In genomic region chr6:17202526-17202925, GRCh38 we compare ENCODE assay signal across 2 cellular contexts.
TF ChIP-seq lines count a peak whose summit lies in the region.

No MANE protein-coding gene starts in this region.

TF ChIP-seq in GM23338, 12 proteins besides CTCF, POLR2A, EP300 and RAD21:
- TF ChIP-seq REST (IDR thresholded peaks at IDR 0.05; ENCODE audit: unreplicated experiment) (no peak), EZH2phosphoT487 (IDR thresholded peaks at IDR 0.05; ENCODE audit: unreplicated experiment) (no peak), ZNF114 (CRISPR knock-in tag; IDR thresholded peaks at IDR 0.05) (no peak), ZNF462 (CRISPR knock-in tag; IDR thresholded peaks at IDR 0.05) (no peak), ZNF331 (CRISPR knock-in tag; IDR thresholded peaks at IDR 0.05; ENCODE audit: low read depth) (no peak), STAT1 (IDR thresholded peaks at IDR 0.05; ENCODE audit: unreplicated experiment) (no peak), NANOG (IDR thresholded peaks at IDR 0.05; ENCODE audit: borderline replicate concordance) (no peak), POLR2AphosphoS5 (IDR thresholded peaks at IDR 0.05; ENCODE audit: low read depth) (no peak), ETS1 (IDR thresholded peaks at IDR 0.05) (no peak), CREB1 (CRISPR knock-in tag; IDR thresholded peaks at IDR 0.05; ENCODE audit: low read depth) (no peak), EZH2 (IDR thresholded peaks at IDR 0.05; ENCODE audit: low read depth, unreplicated experiment) (no peak), JUNB (IDR thresholded peaks at IDR 0.05; ENCODE audit: unreplicated experiment) (no peak)

TF ChIP-seq in SK-N-SH, 30 proteins besides CTCF, POLR2A, EP300 and RAD21 (continued from another document):
- TF ChIP-seq NRF1 (IDR thresholded peaks at IDR 0.05; ENCODE audit: low read depth, low read length) (no peak), NFIC (IDR thresholded peaks at IDR 0.05; ENCODE audit: borderline replicate concordance) (no peak), YY1 (IDR thresholded peaks at IDR 0.05; ENCODE audit: low read depth) (no peak), EZH2phosphoT487 (IDR thresholded peaks at IDR 0.05; ENCODE audit: borderline replicate concordance, low read depth) (no peak)
- TF ChIP-seq, protein P1, sequence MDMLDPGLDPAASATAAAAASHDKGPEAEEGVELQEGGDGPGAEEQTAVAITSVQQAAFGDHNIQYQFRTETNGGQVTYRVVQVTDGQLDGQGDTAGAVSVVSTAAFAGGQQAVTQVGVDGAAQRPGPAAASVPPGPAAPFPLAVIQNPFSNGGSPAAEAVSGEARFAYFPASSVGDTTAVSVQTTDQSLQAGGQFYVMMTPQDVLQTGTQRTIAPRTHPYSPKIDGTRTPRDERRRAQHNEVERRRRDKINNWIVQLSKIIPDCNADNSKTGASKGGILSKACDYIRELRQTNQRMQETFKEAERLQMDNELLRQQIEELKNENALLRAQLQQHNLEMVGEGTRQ (IDR thresholded peaks at IDR 0.05; ENCODE audit: borderline replicate concordance, low read depth, low read length), result no peak
